ENCODE assay signal across 9 cellular contexts in the genomic region with DNA sequence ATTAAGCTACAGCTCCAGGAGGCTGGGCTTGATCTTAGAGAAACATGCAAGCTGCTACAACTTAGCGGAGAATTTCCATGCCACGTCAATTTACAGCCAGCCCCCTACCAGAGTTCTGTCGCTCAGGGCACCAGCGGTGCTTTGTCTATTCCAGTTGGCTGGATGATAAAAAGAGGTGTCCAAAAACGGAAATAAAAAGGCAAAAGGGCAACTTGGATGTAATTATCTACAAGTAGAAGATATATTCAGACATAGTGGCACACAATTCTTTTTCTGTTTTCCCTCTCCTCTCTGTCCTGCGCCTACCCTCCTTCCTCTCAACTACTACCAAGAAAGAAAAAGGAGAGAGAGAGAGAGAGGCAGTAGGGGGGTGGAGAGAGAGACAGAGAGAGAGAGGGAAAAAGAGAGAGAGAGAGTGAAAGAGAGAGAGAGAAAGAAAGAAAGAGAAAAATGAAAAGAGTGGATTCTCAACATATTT. TPM values are rescaled to one million over a fixed set of nuclear protein-coding genes. Genes with fewer than 3 reads are reported as not detected.
DNase-seq lines count a peak whose midpoint lies in the region; ATAC-seq and TF ChIP-seq lines count a peak whose summit lies in the region.
"Had no signal": no experiment of that assay in that cellular context is flagged by ENCODE, and none has a peak within 500 bp of the region (broad histone marks: within the 10 kb centered on the region; RNA-seq: fewer than 3 reads in every experiment).

No MANE protein-coding gene starts in this region.

- H3K27me3 Mint-ChIP-seq in WTC11 (ENCODE audit: low read depth): no peaks in the 10 kb centered on the region
- H3K27me3 Mint-ChIP-seq in osteocyte (ENCODE audit: unreplicated experiment): no peaks in the 10 kb centered on the region

- POLR2A ChIA-PET in WTC11 (lab: Charles Lee): interaction anchor here (0.6 to 0.7 kb wide), 2 partner anchors 384 to 1036 kb away, joined by 4 read pairs; no protein-coding TSS in a partner anchor

- TF ChIP-seq CTCF in WTC11 (IDR thresholded peaks at IDR 0.05) (no peak), osteocyte (IDR thresholded peaks at IDR 0.05) (no peak)

- peaks cover 42% of the 10 kb centered on the region for H3K4me1 Mint-ChIP-seq in WTC11
- peaks cover 42% of the 10 kb centered on the region for H3K4me1 Mint-ChIP-seq in osteocyte (ENCODE audit: unreplicated experiment)

- in situ Hi-C loops in KBM-7 (cut with MboI; ENCODE audit: low pct_unique_long_range_greater_than_20kb, low sequenced_read_pairs): no loop called here

- H3K4me3 Mint-ChIP-seq in WTC11 (peak overlapping the region; percentile 53), osteocyte (ENCODE audit: unreplicated experiment) (peak overlapping the region; percentile 80)

- CTCF ChIA-PET in WTC11 (lab: Charles Lee): interaction anchor here (0.9 kb wide), 1 partner anchor 29 kb away, joined by 3 read pairs; the partner anchor contains the start of gene MARS2

- DNase-seq in AG08395 (ENCODE audit: low spot score): peak; percentile 42
- DNase-seq in WTC11 (ENCODE audit: low spot score): peak; percentile 22
- peak in 38 of 42 donors; percentile 10 to 77 (median 39) for DNase-seq in head of caudate nucleus
- no peak for DNase-seq in osteocyte (ENCODE audit: extremely low spot score, unreplicated experiment)
- DNase-seq in NCI-H1048 (lab: John Stamatoyannopoulos, UW): no peak
- DNase-seq in activated CD4-positive, alpha-beta T cell treated with anti-CD3 and anti-CD28 coated beads for 1 hour: no peak
- no peak for DNase-seq in KBM-7
- DNase-seq: cerebellar nuclear complex had no signal

- peak; percentile 79 for ATAC-seq in WTC11
- ATAC-seq in GM21786 (IDR thresholded peaks at IDR 0.05; ENCODE audit: unreplicated experiment): no peak

- intact Hi-C loops in head of caudate nucleus (cut with DNase I): loop anchor here (10.0 kb wide), 1 partner anchor 51 kb away; no protein-coding TSS in a partner anchor

- H3K27ac Mint-ChIP-seq in WTC11: peak overlapping the region; percentile 77
- H3K27ac Mint-ChIP-seq in osteocyte (ENCODE audit: unreplicated experiment): peak overlapping the region; percentile 98

- no peaks in the 10 kb centered on the region for H3K9me3 Mint-ChIP-seq in WTC11
- peaks cover 7% of the 10 kb centered on the region for H3K9me3 Mint-ChIP-seq in osteocyte (ENCODE audit: unreplicated experiment)

- no peaks in the 10 kb centered on the region for H3K36me3 Mint-ChIP-seq in WTC11
- peaks cover 12% of the 10 kb centered on the region for H3K36me3 Mint-ChIP-seq in osteocyte (ENCODE audit: unreplicated experiment)

TF ChIP-seq in WTC11, 78 proteins besides CTCF, POLR2A, EP300 and RAD21:
- TF ChIP-seq ZNF512 (CRISPR knock-in tag; IDR thresholded peaks at IDR 0.05; ENCODE audit: borderline replicate concordance): 0 out of 2 replicates have a peak, but pooled peaks have one; percentile 53
- TF ChIP-seq, protein P1, sequence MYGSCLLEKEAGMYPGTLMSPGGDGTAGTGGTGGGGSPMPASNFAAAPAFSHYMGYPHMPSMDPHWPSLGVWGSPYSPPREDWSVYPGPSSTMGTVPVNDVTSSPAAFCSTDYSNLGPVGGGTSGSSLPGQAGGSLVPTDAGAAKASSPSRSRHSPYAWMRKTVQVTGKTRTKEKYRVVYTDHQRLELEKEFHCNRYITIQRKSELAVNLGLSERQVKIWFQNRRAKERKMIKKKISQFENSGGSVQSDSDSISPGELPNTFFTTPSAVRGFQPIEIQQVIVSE (CRISPR knock-in tag; IDR thresholded peaks at IDR 0.05; ENCODE audit: borderline replicate concordance): no peak

RNA-seq across cellular contexts. Expression of gene RFTN2, which starts 0.4 kb away (rescaled TPM):
- total RNA-seq in WTC11 (2021) (1.1 to 1.9 TPM (median 1.5 TPM) in 3 replicates), osteocyte (29.4 and 30.6 TPM in 2 replicates)

RNA-seq across cellular contexts. Expression of gene MARS2, which starts 29.4 kb away (rescaled TPM):
- total RNA-seq in WTC11 (2021) (24.8 to 32.2 TPM (median 25.6 TPM) in 3 replicates), osteocyte (3.8 and 4.2 TPM in 2 replicates)

Comparison
In these comparisons a context has a peak if more than half of its experiments do, and no peak if none do; other contexts are left out.
1. DNase-seq: peak in AG08395 (single experiment), WTC11 (single experiment) and head of caudate nucleus (38 of 42); none in osteocyte (single experiment), NCI-H1048 (single experiment), activated CD4-positive, alpha-beta T cell treated with anti-CD3 and anti-CD28 coated beads for 1 hour (single experiment) and KBM-7 (single experiment).
2. RNA of gene RFTN2, which starts 0.4 kb away (total RNA-seq): 29.4 to 30.6 TPM in osteocyte; 1.1 to 1.9 TPM in WTC11; every median in the first group is over 10 times any median in the second.